2 cellular contexts compared by ENCODE assay signal in the genomic region with DNA sequence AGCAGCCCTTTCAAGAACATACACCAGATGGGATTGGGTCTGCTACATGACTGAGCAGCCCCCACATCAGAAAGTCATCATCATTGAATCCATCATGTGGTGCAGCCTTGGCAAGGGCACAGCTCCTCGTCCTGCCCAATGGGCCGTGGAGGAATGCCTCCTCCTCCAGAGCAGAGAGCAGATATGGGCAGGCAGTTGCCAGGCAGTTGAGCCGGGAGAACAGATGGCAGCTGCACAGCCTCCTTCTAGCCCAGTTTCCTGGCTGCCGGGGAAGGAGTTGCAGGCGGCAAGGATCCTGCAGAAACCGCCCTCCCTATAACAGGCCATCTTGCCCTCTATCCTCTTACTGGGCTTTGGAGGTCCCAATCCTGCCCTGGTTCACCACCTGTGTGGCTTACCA.
TF ChIP-seq lines count a peak whose summit lies in the region.

No MANE protein-coding gene starts in this region.

TF ChIP-seq in IMR-90, 13 proteins besides CTCF, POLR2A, EP300 and RAD21 (continued from another document):
- TF ChIP-seq, protein P1, sequence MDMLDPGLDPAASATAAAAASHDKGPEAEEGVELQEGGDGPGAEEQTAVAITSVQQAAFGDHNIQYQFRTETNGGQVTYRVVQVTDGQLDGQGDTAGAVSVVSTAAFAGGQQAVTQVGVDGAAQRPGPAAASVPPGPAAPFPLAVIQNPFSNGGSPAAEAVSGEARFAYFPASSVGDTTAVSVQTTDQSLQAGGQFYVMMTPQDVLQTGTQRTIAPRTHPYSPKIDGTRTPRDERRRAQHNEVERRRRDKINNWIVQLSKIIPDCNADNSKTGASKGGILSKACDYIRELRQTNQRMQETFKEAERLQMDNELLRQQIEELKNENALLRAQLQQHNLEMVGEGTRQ (IDR thresholded peaks at IDR 0.05; ENCODE audit: low read depth, low read length) = no peak
- TF ChIP-seq MAFK (IDR thresholded peaks at IDR 0.05; ENCODE audit: low read depth, low read length) = no peak
- TF ChIP-seq MXI1 (IDR thresholded peaks at IDR 0.05; ENCODE audit: borderline replicate concordance, low read depth, low read length) = no peak
- no peak for TF ChIP-seq RFX5 (IDR thresholded peaks at IDR 0.05; ENCODE audit: low read depth, low read length)
- TF ChIP-seq, protein P2, sequence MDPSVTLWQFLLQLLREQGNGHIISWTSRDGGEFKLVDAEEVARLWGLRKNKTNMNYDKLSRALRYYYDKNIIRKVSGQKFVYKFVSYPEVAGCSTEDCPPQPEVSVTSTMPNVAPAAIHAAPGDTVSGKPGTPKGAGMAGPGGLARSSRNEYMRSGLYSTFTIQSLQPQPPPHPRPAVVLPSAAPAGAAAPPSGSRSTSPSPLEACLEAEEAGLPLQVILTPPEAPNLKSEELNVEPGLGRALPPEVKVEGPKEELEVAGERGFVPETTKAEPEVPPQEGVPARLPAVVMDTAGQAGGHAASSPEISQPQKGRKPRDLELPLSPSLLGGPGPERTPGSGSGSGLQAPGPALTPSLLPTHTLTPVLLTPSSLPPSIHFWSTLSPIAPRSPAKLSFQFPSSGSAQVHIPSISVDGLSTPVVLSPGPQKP (IDR thresholded peaks at IDR 0.05; ENCODE audit: borderline replicate concordance, low read depth, low read length) = no peak

TF ChIP-seq in WTC11, 78 proteins besides CTCF, POLR2A, EP300 and RAD21 (continued from another document):
- no peak for TF ChIP-seq SMAD4 (CRISPR knock-in tag; IDR thresholded peaks at IDR 0.05)
